11 cellular contexts compared by ENCODE assay signal in the genomic region with DNA sequence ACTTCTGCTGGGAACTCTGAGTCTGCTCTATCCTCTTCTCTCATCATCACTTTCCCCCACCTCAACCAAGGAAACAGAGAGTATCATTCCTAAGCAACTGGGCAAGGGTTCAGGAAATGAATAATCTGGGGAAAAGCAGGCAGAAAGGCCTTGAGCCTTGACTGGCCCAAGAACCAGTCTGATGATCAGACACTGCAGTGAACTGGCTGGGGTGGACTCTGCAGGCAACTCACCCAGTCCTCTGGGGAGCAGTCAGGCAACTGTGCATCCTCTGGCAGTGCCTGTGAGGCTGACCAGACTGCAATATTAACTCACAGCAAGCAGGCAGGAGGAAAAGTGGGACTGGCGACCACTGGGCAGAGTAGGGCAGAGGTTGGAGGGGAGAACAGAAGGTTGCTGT. TPM values are rescaled to one million over a fixed set of nuclear protein-coding genes. Genes with fewer than 3 reads are reported as not detected.
A peak's percentile ranks its signal among the peaks of the same experiment; 100 is the strongest.
DNase-seq lines count a peak whose midpoint lies in the region; ATAC-seq, FAIRE-seq and TF ChIP-seq lines count a peak whose summit lies in the region.
"Had no signal": no experiment of that assay in that cellular context is flagged by ENCODE, and none has a peak within 500 bp of the region (broad histone marks: within the 10 kb centered on the region; RNA-seq: fewer than 3 reads in every experiment).

No MANE protein-coding gene starts in this region.

- H3K36me3 ChIP-seq in CD4-positive, alpha-beta memory T cell (ENCODE audit: insufficient read depth, low read length): no peaks in the 10 kb centered on the region

- intact Hi-C loops in CD4-positive, alpha-beta memory T cell (cut with micrococcal nuclease): loop anchor here (1.0 kb wide), 1 partner anchor 25 kb away; the partner anchor contains the start of gene PIAS3

- H3K27me3 Mint-ChIP-seq in CD4-positive, alpha-beta memory T cell: peaks cover 10 to 21% of the 10 kb centered on the region in 2 donors
- peaks cover 7% of the 10 kb centered on the region for H3K27me3 Mint-ChIP-seq in chondrocyte (ENCODE audit: low read depth)
- peaks cover 20 to 28% of the 10 kb centered on the region in 2 donors for H3K27me3 Mint-ChIP-seq in natural killer cell treated with Interleukin-12 subunit alpha and Interleukin-12 subunit beta and Interleukin-15 and Interleukin-18, amount 100 ng/mL, for 72 hours

- peaks cover 10 to 28% (median 14%) of the 10 kb centered on the region in 4 donors for H3K4me1 Mint-ChIP-seq in CD4-positive, alpha-beta memory T cell
- peaks cover 27% of the 10 kb centered on the region for H3K4me1 Mint-ChIP-seq in chondrocyte (ENCODE audit: low read depth)
- H3K4me1 Mint-ChIP-seq in natural killer cell treated with Interleukin-12 subunit alpha and Interleukin-12 subunit beta and Interleukin-15 and Interleukin-18, amount 100 ng/mL, for 72 hours (ENCODE audit: low read depth in 2 of 2): peaks cover 13 to 16% of the 10 kb centered on the region in 2 donors

- POLR2A ChIA-PET in CD4-positive, alpha-beta memory T cell (lab: Charles Lee; ENCODE audit: partially characterized antibody): interaction anchor here (0.9 to 1.9 kb wide), 3 partner anchors 13 to 152 kb away, joined by 3 to 22 read pairs (median 4); partner anchors contain the start of gene PIAS3

- no peak for TF ChIP-seq CTCF in chondrocyte (IDR thresholded peaks at IDR 0.05)

- no peak overlapping the region for H3K27ac ChIP-seq in CD4-positive, alpha-beta memory T cell (ENCODE audit: low read depth, low read length)
- H3K27ac ChIP-seq: PC-9 had no signal

- FAIRE-seq in H54 (lab: Jason Lieb, UNC): no peak

- H3K27ac Mint-ChIP-seq in CD4-positive, alpha-beta memory T cell: peak overlapping the region in 2 of 7 donors; percentile 3 to 88
- no peak overlapping the region for H3K27ac Mint-ChIP-seq in chondrocyte (ENCODE audit: unreplicated experiment)
- no peak overlapping the region for H3K27ac Mint-ChIP-seq in natural killer cell treated with Interleukin-12 subunit alpha and Interleukin-12 subunit beta and Interleukin-15 and Interleukin-18, amount 100 ng/mL, for 72 hours

- no peak for DNase-seq in CD4-positive, alpha-beta memory T cell
- DNase-seq in HT1080 (ENCODE audit: low read depth) (peak; percentile 76), chondrocyte (ENCODE audit: low spot score) (no peak), CD1c-positive myeloid dendritic cell (ENCODE audit: extremely low spot score) (no peak), H54 (ENCODE audit: insufficient read length, low spot score) (no peak)
- DNase-seq in natural killer cell treated with Interleukin-12 subunit alpha and Interleukin-12 subunit beta and Interleukin-15 and Interleukin-18, amount 100 ng/mL, for 72 hours (ENCODE audit: low spot score): no peak
- no peak for DNase-seq in activated effector memory CD4-positive, alpha-beta T cell treated with Interleukin-2 at 50 U/mL for 16 hours
- no peak for DNase-seq in stimulated activated CD4-positive, alpha-beta T cell treated with anti-CD3 and anti-CD28 coated beads, Interleukin-4, amount 100 ng/mL, for 4 hours
- DNase-seq: effector memory CD4-positive, alpha-beta T cell; NCI-H187 treated with DMSO at 0.1 percent for 48 hours; PC-9 had no signal

- no peak for ATAC-seq in natural killer cell treated with Interleukin-12 subunit alpha and Interleukin-12 subunit beta and Interleukin-15 and Interleukin-18, amount 100 ng/mL, for 72 hours

- peaks cover 11% of the 10 kb centered on the region for H3K27me3 ChIP-seq in CD4-positive, alpha-beta memory T cell (ENCODE audit: insufficient read depth, low read length)

- H3K4me3 ChIP-seq in CD4-positive, alpha-beta memory T cell (ENCODE audit: low read length in 2 of 2): no peak overlapping the region

- H3K4me3 Mint-ChIP-seq in CD4-positive, alpha-beta memory T cell: peak overlapping the region in 7 of 8 donors; percentile 74 to 88 (median 83)
- peak overlapping the region; percentile 83 for H3K4me3 Mint-ChIP-seq in chondrocyte (ENCODE audit: unreplicated experiment)
- peak overlapping the region; percentile 85 for H3K4me3 Mint-ChIP-seq in natural killer cell treated with Interleukin-12 subunit alpha and Interleukin-12 subunit beta and Interleukin-15 and Interleukin-18, amount 100 ng/mL, for 72 hours

- no peak for TF ChIP-seq POLR2A in H54 (IDR thresholded peaks at IDR 0.05; ENCODE audit: low read depth, low read length)

- CTCF ChIA-PET in CD4-positive, alpha-beta memory T cell (lab: Charles Lee; ENCODE audit: partially characterized antibody): interaction anchor here (2.2 to 11.4 kb wide), 2 partner anchors 26 to 38 kb away, joined by 13 to 78 read pairs; partner anchors contain the start of genes NUDT17 and PIAS3

- no peaks in the 10 kb centered on the region for H3K9me3 ChIP-seq in CD4-positive, alpha-beta memory T cell (ENCODE audit: control insufficient read depth in 1 of 2, low read length in 2 of 2)

- no peaks in the 10 kb centered on the region for H3K9me3 Mint-ChIP-seq in CD4-positive, alpha-beta memory T cell
- no peaks in the 10 kb centered on the region for H3K9me3 Mint-ChIP-seq in chondrocyte (ENCODE audit: low read depth)
- H3K9me3 Mint-ChIP-seq in natural killer cell treated with Interleukin-12 subunit alpha and Interleukin-12 subunit beta and Interleukin-15 and Interleukin-18, amount 100 ng/mL, for 72 hours: no peaks in the 10 kb centered on the region

- H3K4me1 ChIP-seq in CD4-positive, alpha-beta memory T cell (ENCODE audit: insufficient read depth, low read length): peaks cover 13% of the 10 kb centered on the region

- H3K36me3 Mint-ChIP-seq in CD4-positive, alpha-beta memory T cell: no peaks in the 10 kb centered on the region
- no peaks in the 10 kb centered on the region for H3K36me3 Mint-ChIP-seq in chondrocyte (ENCODE audit: low read depth)
- H3K36me3 Mint-ChIP-seq in natural killer cell treated with Interleukin-12 subunit alpha and Interleukin-12 subunit beta and Interleukin-15 and Interleukin-18, amount 100 ng/mL, for 72 hours: no peaks in the 10 kb centered on the region

RNA-seq across cellular contexts. Expression of gene ANKRD35, which starts 1.0 kb away (rescaled TPM):
- total RNA-seq in CD4-positive, alpha-beta memory T cell: not detected
- under 1 TPM in 1 of 2 donors, not detected in 1; 0.34 TPM for polyA plus RNA-seq in CD4-positive, alpha-beta memory T cell
- total RNA-seq in HT1080 (2014; rRNA removed; shearing (Covaris generic)): 0.08 TPM in 1 of 2 replicates, not detected in the other
- polyA plus RNA-seq in HT1080 (2015; cell fraction: cytosol; rRNA removed): 0.08 and 0.09 TPM in 2 replicates
- 0.18 and 0.19 TPM in 2 replicates for polyA plus RNA-seq in HT1080 (2015; cell fraction: nucleus; rRNA removed)
- total RNA-seq in chondrocyte: not detected in 3 replicates
- total RNA-seq in natural killer cell treated with Interleukin-12 subunit alpha and Interleukin-12 subunit beta and Interleukin-15 and Interleukin-18, amount 100 ng/mL, for 72 hours: under 1 TPM; 0.12 to 0.14 TPM

RNA-seq across cellular contexts. Expression of gene ITGA10, which starts 25.2 kb away (rescaled TPM):
- total RNA-seq in CD4-positive, alpha-beta memory T cell: 1 to 10 TPM; 5.4 to 5.5 TPM
- polyA plus RNA-seq in CD4-positive, alpha-beta memory T cell: under 1 TPM; 0.17 to 0.30 TPM
- total RNA-seq in HT1080 (2014; rRNA removed; shearing (Covaris generic)): 9.1 and 9.4 TPM in 2 replicates
- polyA plus RNA-seq in HT1080 (2015; cell fraction: cytosol; rRNA removed): 7.1 and 9.6 TPM in 2 replicates
- polyA plus RNA-seq in HT1080 (2015; cell fraction: nucleus; rRNA removed): 97.3 and 113 TPM in 2 replicates
- 23.5 to 39.9 TPM (median 25.7 TPM) in 3 replicates for total RNA-seq in chondrocyte
- total RNA-seq in natural killer cell treated with Interleukin-12 subunit alpha and Interleukin-12 subunit beta and Interleukin-15 and Interleukin-18, amount 100 ng/mL, for 72 hours: 1 to 10 TPM; 3.5 to 5.2 TPM

RNA-seq across cellular contexts. Expression of gene PIAS3, which starts 25.8 kb away (rescaled TPM):
- total RNA-seq in CD4-positive, alpha-beta memory T cell: 10 to 100 TPM; 30.3 to 33.6 TPM
- polyA plus RNA-seq in CD4-positive, alpha-beta memory T cell: 10 to 100 TPM in 1 of 2 donors, 1 to 10 TPM in 1; 8.8 to 17.8 TPM
- total RNA-seq in HT1080 (2014; rRNA removed; shearing (Covaris generic)): 11.7 and 19.8 TPM in 2 replicates
- polyA plus RNA-seq in HT1080 (2015; cell fraction: cytosol; rRNA removed): 56.6 and 57.2 TPM in 2 replicates
- 137 and 144 TPM in 2 replicates for polyA plus RNA-seq in HT1080 (2015; cell fraction: nucleus; rRNA removed)
- total RNA-seq in chondrocyte: 57.1 to 58.5 TPM (median 57.1 TPM) in 3 replicates
- 10 to 100 TPM; 24.3 to 31.1 TPM for total RNA-seq in natural killer cell treated with Interleukin-12 subunit alpha and Interleukin-12 subunit beta and Interleukin-15 and Interleukin-18, amount 100 ng/mL, for 72 hours

RNA-seq across cellular contexts. Expression of gene PEX11B, which starts 33.8 kb away (rescaled TPM):
- 10 to 100 TPM; 34.7 to 38.7 TPM for total RNA-seq in CD4-positive, alpha-beta memory T cell
- 10 to 100 TPM; 54.4 to 55.3 TPM for polyA plus RNA-seq in CD4-positive, alpha-beta memory T cell
- 17.8 and 21.8 TPM in 2 replicates for total RNA-seq in HT1080 (2014; rRNA removed; shearing (Covaris generic))
- 25.8 and 26.0 TPM in 2 replicates for polyA plus RNA-seq in HT1080 (2015; cell fraction: cytosol; rRNA removed)
- 19.5 and 19.7 TPM in 2 replicates for polyA plus RNA-seq in HT1080 (2015; cell fraction: nucleus; rRNA removed)
- total RNA-seq in chondrocyte: 28.3 to 29.9 TPM (median 28.5 TPM) in 3 replicates
- total RNA-seq in natural killer cell treated with Interleukin-12 subunit alpha and Interleukin-12 subunit beta and Interleukin-15 and Interleukin-18, amount 100 ng/mL, for 72 hours: 10 to 100 TPM; 33.6 to 34.2 TPM

RNA-seq across cellular contexts. Expression of gene NUDT17, which starts 39.2 kb away (rescaled TPM):
- 1 to 10 TPM; 3.1 to 5.6 TPM for total RNA-seq in CD4-positive, alpha-beta memory T cell
- 1 to 10 TPM; 3.0 to 3.7 TPM for polyA plus RNA-seq in CD4-positive, alpha-beta memory T cell
- 5.8 and 7.2 TPM in 2 replicates for total RNA-seq in HT1080 (2014; rRNA removed; shearing (Covaris generic))
- polyA plus RNA-seq in HT1080 (2015; cell fraction: cytosol; rRNA removed): 7.9 and 8.8 TPM in 2 replicates
- 9.3 and 13.1 TPM in 2 replicates for polyA plus RNA-seq in HT1080 (2015; cell fraction: nucleus; rRNA removed)
- 3.8 to 7.3 TPM (median 6.5 TPM) in 3 replicates for total RNA-seq in chondrocyte
- total RNA-seq in natural killer cell treated with Interleukin-12 subunit alpha and Interleukin-12 subunit beta and Interleukin-15 and Interleukin-18, amount 100 ng/mL, for 72 hours: 1 to 10 TPM; 4.8 to 5.6 TPM
